In the genomic region with DNA sequence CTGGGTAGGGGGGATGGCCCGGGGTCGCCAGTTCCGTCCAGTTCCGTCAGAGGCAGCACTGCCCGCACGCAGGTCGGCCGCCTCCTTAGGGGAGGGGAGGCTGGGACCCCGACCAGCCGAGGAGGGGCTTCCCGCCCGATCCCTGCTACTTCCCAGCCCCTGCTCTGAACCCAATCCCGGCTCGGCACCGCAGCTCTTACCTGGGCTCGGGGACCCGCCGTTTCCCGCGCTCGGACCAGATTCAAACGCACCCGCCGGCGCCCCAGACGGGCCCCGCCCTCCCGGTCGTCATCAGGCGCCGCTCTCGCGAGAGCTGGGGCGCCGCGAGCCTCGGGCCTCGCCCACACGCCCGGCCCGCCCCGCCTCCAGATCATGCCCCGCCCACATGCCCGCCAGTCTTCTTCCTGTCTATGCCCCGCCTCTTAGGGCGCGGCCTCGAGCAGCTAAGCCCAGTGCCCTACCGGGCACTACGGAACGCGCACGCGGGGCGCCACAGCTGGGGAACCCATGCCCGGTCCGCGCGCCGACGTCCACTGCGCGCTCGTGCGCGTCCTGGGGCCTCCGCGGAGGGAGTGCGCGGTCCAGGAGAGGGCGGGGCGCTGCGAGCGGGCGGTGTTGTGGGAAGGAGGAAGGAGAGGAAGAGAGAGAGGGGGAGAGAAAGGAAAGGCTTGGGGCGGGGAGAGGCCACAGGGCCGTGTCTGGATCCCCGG, we compare ENCODE assay signal across 8 cellular contexts. TPM values are rescaled to one million over a fixed set of nuclear protein-coding genes. Genes with fewer than 3 reads are reported as not detected.
DNase-seq lines count a peak whose midpoint lies in the region; ATAC-seq and TF ChIP-seq lines count a peak whose summit lies in the region.

A gene with protein sequence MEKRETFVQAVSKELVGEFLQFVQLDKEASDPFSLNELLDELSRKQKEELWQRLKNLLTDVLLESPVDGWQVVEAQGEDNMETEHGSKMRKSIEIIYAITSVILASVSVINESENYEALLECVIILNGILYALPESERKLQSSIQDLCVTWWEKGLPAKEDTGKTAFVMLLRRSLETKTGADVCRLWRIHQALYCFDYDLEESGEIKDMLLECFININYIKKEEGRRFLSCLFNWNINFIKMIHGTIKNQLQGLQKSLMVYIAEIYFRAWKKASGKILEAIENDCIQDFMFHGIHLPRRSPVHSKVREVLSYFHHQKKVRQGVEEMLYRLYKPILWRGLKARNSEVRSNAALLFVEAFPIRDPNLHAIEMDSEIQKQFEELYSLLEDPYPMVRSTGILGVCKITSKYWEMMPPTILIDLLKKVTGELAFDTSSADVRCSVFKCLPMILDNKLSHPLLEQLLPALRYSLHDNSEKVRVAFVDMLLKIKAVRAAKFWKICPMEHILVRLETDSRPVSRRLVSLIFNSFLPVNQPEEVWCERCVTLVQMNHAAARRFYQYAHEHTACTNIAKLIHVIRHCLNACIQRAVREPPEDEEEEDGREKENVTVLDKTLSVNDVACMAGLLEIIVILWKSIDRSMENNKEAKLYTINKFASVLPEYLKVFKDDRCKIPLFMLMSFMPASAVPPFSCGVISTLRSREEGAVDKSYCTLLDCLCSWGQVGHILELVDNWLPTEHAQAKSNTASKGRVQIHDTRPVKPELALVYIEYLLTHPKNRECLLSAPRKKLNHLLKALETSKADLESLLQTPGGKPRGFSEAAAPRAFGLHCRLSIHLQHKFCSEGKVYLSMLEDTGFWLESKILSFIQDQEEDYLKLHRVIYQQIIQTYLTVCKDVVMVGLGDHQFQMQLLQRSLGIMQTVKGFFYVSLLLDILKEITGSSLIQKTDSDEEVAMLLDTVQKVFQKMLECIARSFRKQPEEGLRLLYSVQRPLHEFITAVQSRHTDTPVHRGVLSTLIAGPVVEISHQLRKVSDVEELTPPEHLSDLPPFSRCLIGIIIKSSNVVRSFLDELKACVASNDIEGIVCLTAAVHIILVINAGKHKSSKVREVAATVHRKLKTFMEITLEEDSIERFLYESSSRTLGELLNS (minus strand): TSS at position 281 of the 710 bp plus-strand sequence. CDS start 2,905 bp downstream, outside the sequence.

- POLR2A ChIA-PET in activated CD4-positive, alpha-beta memory T cell treated with anti-CD3 and anti-CD28 coated beads for 36 hours (lab: Charles Lee) = interaction anchor here (0.6 to 2.1 kb wide), 9 partner anchors 48 to 493 kb away, joined by 3 to 13 read pairs (median 4); no protein-coding TSS in a partner anchor

- peaks cover 6% of the 10 kb centered on the region for H3K36me3 Mint-ChIP-seq in CD4-positive, CD25-positive, alpha-beta regulatory T cell
- peaks cover 27% of the 10 kb centered on the region for H3K36me3 Mint-ChIP-seq in activated CD4-positive, alpha-beta memory T cell treated with anti-CD3 and anti-CD28 coated beads for 36 hours

- intact Hi-C loops in activated CD4-positive, alpha-beta memory T cell treated with anti-CD3 and anti-CD28 coated beads for 36 hours (cut with micrococcal nuclease) = loop anchor here (1.0 to 2.0 kb wide), 5 partner anchors 48 to 272 kb away; partner anchors contain the start of genes DYNC2I1 and ESYT2
- intact Hi-C loops in dorsolateral prefrontal cortex (cut with DNase I) = loop anchor here (1.0 to 10.0 kb wide), 4 partner anchors 124 to 273 kb away; partner anchors contain the start of genes DYNC2I1 (in 2 of the 2) and ESYT2 (in 2 of the 2)
- intact Hi-C loops in lower leg skin (cut with DNase I; ENCODE audit: low total_unique reads) = loop anchor here (10.0 kb wide), 1 partner anchor 140 kb away; no protein-coding TSS in a partner anchor

- TF ChIP-seq POLR2A in lower leg skin (IDR thresholded peaks at IDR 0.05) = no peak

- peak; percentile 96 to 97 for ATAC-seq in CD4-positive, CD25-positive, alpha-beta regulatory T cell (ENCODE audit: low read depth in 2 of 2)
- ATAC-seq in GM19397 (IDR thresholded peaks at IDR 0.05; ENCODE audit: unreplicated experiment) (peak; percentile 98), HG03571 (IDR thresholded peaks at IDR 0.05; ENCODE audit: unreplicated experiment) (peak; percentile 97)

- H3K27me3 ChIP-seq in CD4-positive, CD25-positive, alpha-beta regulatory T cell (ENCODE audit: control insufficient read depth, insufficient read depth, low read length) = no peaks in the 10 kb centered on the region
- H3K27me3 ChIP-seq in dorsolateral prefrontal cortex = no peaks in the 10 kb centered on the region

- 0% methylated on average over 36 to 49 of the region's 78 CpGs for WGBS in lower leg skin, 2 donors

- H3K4me1 Mint-ChIP-seq in CD4-positive, CD25-positive, alpha-beta regulatory T cell = peaks cover 9 to 59% (median 30%) of the 10 kb centered on the region in 4 donors
- peaks cover 40% of the 10 kb centered on the region for H3K4me1 Mint-ChIP-seq in activated CD4-positive, alpha-beta memory T cell treated with anti-CD3 and anti-CD28 coated beads for 36 hours (ENCODE audit: low read depth)

- TF ChIP-seq CTCF in dorsolateral prefrontal cortex (IDR thresholded peaks at IDR 0.05 in 54 of 56, conservative IDR thresholded peaks at IDR 0.05 in 2 of 56; ENCODE audit: low read depth in 1 of 56, partially characterized antibody in 56 of 56) (peak in 50 of 56 donors; percentile 5 to 70 (median 38)), lower leg skin (IDR thresholded peaks at IDR 0.05) (no peak)

- DNase-seq in CD4-positive, CD25-positive, alpha-beta regulatory T cell = peak; percentile 96 to 98 (median 97)
- peak; percentile 98 for DNase-seq in NCI-H82 (lab: John Stamatoyannopoulos, UW)
- peak; percentile 98 for DNase-seq in activated CD4-positive, alpha-beta memory T cell treated with anti-CD3 and anti-CD28 coated beads for 36 hours
- peak; percentile 93 to 98 (median 97) for DNase-seq in dorsolateral prefrontal cortex
- peak; percentile 95 to 99 for DNase-seq in lower leg skin (ENCODE audit: low spot score in 2 of 2)
- peak; percentile 98 for DNase-seq in stimulated activated CD4-positive, alpha-beta T cell treated with anti-CD3 and anti-CD28 coated beads, Interleukin-4, amount 100 ng/mL, for 48 hours (ENCODE audit: low read depth in 2 of 2)

- H3K9me3 Mint-ChIP-seq in CD4-positive, CD25-positive, alpha-beta regulatory T cell = no peaks in the 10 kb centered on the region
- H3K9me3 Mint-ChIP-seq in activated CD4-positive, alpha-beta memory T cell treated with anti-CD3 and anti-CD28 coated beads for 36 hours = peaks cover 8% of the 10 kb centered on the region

- H3K27ac ChIP-seq in CD4-positive, CD25-positive, alpha-beta regulatory T cell (ENCODE audit: insufficient read depth, low read length, poor library complexity, severe bottlenecking) = peak within 1 kb of the TSS; percentile 80
- peak within 1 kb of the TSS; percentile 40 to 95 (median 86) for H3K27ac ChIP-seq in dorsolateral prefrontal cortex

- CTCF ChIA-PET in activated CD4-positive, alpha-beta memory T cell treated with anti-CD3 and anti-CD28 coated beads for 36 hours (lab: Charles Lee) = interaction anchor here (0.6 to 2.0 kb wide), 6 partner anchors 14 to 272 kb away, joined by 3 to 14 read pairs (median 3); no protein-coding TSS in a partner anchor

- H3K4me3 ChIP-seq in CD4-positive, CD25-positive, alpha-beta regulatory T cell (ENCODE audit: low read depth, low read length) = peak within 1 kb of the TSS; percentile 78
- peak within 1 kb of the TSS; percentile 59 to 98 (median 91) for H3K4me3 ChIP-seq in dorsolateral prefrontal cortex
- H3K4me3 ChIP-seq in lower leg skin (ENCODE audit: low read depth, poor library complexity, severe bottlenecking) = peak within 1 kb of the TSS; percentile 68

- peaks cover 20% of the 10 kb centered on the region for H3K4me1 ChIP-seq in CD4-positive, CD25-positive, alpha-beta regulatory T cell (ENCODE audit: control insufficient read depth, insufficient read depth, low read length, poor library complexity, severe bottlenecking)

- peak within 1 kb of the TSS; percentile 87 to 99 (median 94) for H3K4me3 Mint-ChIP-seq in CD4-positive, CD25-positive, alpha-beta regulatory T cell
- H3K4me3 Mint-ChIP-seq in activated CD4-positive, alpha-beta memory T cell treated with anti-CD3 and anti-CD28 coated beads for 36 hours = peak within 1 kb of the TSS; percentile 84

- peaks cover 5% of the 10 kb centered on the region for H3K27me3 Mint-ChIP-seq in CD4-positive, CD25-positive, alpha-beta regulatory T cell
- H3K27me3 Mint-ChIP-seq in activated CD4-positive, alpha-beta memory T cell treated with anti-CD3 and anti-CD28 coated beads for 36 hours = no peaks in the 10 kb centered on the region

- H3K36me3 ChIP-seq in CD4-positive, CD25-positive, alpha-beta regulatory T cell (ENCODE audit: control insufficient read depth, insufficient read depth, low read length) = no peaks in the 10 kb centered on the region

- peak within 1 kb of the TSS; percentile 15 to 86 (median 69) for H3K27ac Mint-ChIP-seq in CD4-positive, CD25-positive, alpha-beta regulatory T cell
- H3K27ac Mint-ChIP-seq in activated CD4-positive, alpha-beta memory T cell treated with anti-CD3 and anti-CD28 coated beads for 36 hours = peak within 1 kb of the TSS; percentile 82

- no peaks in the 10 kb centered on the region for H3K9me3 ChIP-seq in CD4-positive, CD25-positive, alpha-beta regulatory T cell (ENCODE audit: control insufficient read depth in 2 of 2, low read length in 2 of 2)

RNA-seq across cellular contexts. Expression of the gene that starts here (rescaled TPM):
- total RNA-seq in CD4-positive, CD25-positive, alpha-beta regulatory T cell = 10.6 TPM
- polyA plus RNA-seq in CD4-positive, CD25-positive, alpha-beta regulatory T cell = 1 to 10 TPM; 2.7 to 5.6 (median 3.8) TPM
- total RNA-seq in activated CD4-positive, alpha-beta memory T cell treated with anti-CD3 and anti-CD28 coated beads for 36 hours = 100 to 1,000 TPM; 145 to 149 TPM
- 10 to 100 TPM in 88 of 120 experiments, 1 to 10 TPM in 32; 6.9 to 19.9 (median 11.7) TPM for total RNA-seq in dorsolateral prefrontal cortex
- total RNA-seq in lower leg skin = 1 to 10 TPM; 5.2 to 9.7 (median 6.1) TPM

Comparison
In these comparisons a context has a peak if more than half of its experiments do, and no peak if none do; other contexts are left out.
1. Peak in every context shown above with its lines: DNase-seq, ATAC-seq, H3K4me3 ChIP-seq and H3K27ac ChIP-seq.
2. RNA of the gene that starts here (total RNA-seq): 145 to 149 TPM in activated CD4-positive, alpha-beta memory T cell treated with anti-CD3 and anti-CD28 coated beads for 36 hours; 6.9 to 19.9 TPM in dorsolateral prefrontal cortex, 10.6 TPM in CD4-positive, CD25-positive, alpha-beta regulatory T cell (single experiment) and 5.2 to 9.7 TPM in lower leg skin; every median in the first group is over 4 times any median in the second.
3. CTCF ChIP-seq: peak in dorsolateral prefrontal cortex (50 of 56); none in lower leg skin (0 of 3).